10 cellular contexts compared by ENCODE assay signal in the genomic region with DNA sequence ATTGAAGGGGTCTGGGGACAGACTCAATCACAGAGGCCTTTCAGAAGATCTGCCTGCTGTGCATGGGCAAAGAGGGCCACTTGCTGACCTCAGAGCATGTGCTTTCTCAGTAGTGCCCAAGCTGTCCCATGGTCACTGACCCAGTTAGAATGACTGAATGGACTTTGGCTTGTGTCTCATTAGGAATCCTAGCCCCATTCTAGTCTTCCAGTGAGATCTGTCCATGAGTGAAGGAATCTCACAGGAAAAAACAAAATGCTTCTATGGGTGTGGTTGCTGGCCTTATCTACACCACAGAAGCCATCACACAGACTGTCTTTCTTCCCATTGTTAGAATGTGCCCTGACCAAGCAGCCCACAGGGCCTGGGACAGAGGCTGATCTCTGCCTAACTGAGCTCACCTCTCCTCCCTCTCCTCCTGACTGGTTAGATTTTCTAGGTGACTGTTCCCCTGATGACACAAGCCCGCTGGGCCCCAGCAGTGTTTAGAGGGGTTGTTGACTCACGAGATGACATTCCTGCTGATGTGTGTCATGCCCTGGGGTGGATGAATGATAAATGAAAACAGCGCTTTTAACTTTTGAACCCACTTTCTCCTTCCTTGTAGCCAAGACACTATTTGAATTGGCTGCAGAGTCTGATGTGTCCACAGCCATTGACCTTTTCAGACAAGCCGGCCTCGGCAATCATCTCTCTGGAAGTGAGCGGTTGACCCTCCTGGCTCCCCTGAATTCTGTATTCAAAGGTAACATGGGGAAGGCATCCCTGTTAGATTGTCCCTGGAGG. TPM values are rescaled to one million over a fixed set of nuclear protein-coding genes. Genes with fewer than 3 reads are reported as not detected.
DNase-seq lines count a peak whose midpoint lies in the region; ATAC-seq and TF ChIP-seq lines count a peak whose summit lies in the region.
"Had no signal": no experiment of that assay in that cellular context is flagged by ENCODE, and none has a peak within 500 bp of the region (broad histone marks: within the 10 kb centered on the region; RNA-seq: fewer than 3 reads in every experiment).

No MANE protein-coding gene starts in this region.

- H3K36me3 ChIP-seq in left ventricle myocardium inferior: peaks cover 37% of the 10 kb centered on the region
- H3K36me3 ChIP-seq in spleen: peaks cover 0 to 75% (median 3%) of the 10 kb centered on the region in 6 donors

- peaks cover 46% of the 10 kb centered on the region for H3K4me1 ChIP-seq in left ventricle myocardium inferior
- H3K4me1 ChIP-seq in spleen: peaks cover 0 to 26% (median 5%) of the 10 kb centered on the region in 6 donors

- WGBS in spleen, 5 donors: 81 to 90% (median 89%) methylated on average over 6 of the region's 6 CpGs

- intact Hi-C loops in left ventricle myocardium inferior (cut with micrococcal nuclease) (no loop called here), spleen (cut with DNase I; ENCODE audit: low total_unique reads) (no loop called here)
- intact Hi-C loops in activated naive CD4-positive, alpha-beta T cell treated with anti-CD3 and anti-CD28 coated beads for 36 hours (cut with micrococcal nuclease): no loop called here

- DNase-seq in HCEC 1CT (peak; percentile 95), left ventricle myocardium inferior (no peak), spleen (peak; percentile 32), NCI-H2029 treated with DMSO at 0.1 percent for 48 hours (lab: John Stamatoyannopoulos, UW) (no peak), UCSD-AML1 (lab: John Stamatoyannopoulos, UW; ENCODE audit: unreplicated experiment) (no peak)
- DNase-seq in activated naive CD4-positive, alpha-beta T cell treated with anti-CD3 and anti-CD28 coated beads for 36 hours: no peak
- DNase-seq: activated CD4-positive, alpha-beta T cell treated with anti-CD3 and anti-CD28 coated beads, Interleukin-2, amount 10 ng/mL, durations not matched to agents 24 days and 14 days had no signal

- no peak for TF ChIP-seq POLR2A in spleen (IDR thresholded peaks at IDR 0.05)

- H3K4me3 ChIP-seq in left ventricle myocardium inferior (no peak overlapping the region), spleen (no peak overlapping the region)

- no peaks in the 10 kb centered on the region for H3K27me3 Mint-ChIP-seq in activated T-helper 17 cell treated with anti-CD3 and anti-CD28 coated beads, Interleukin-2, amount 50 U/mL, for 72 hours
- H3K27me3 Mint-ChIP-seq in activated naive CD4-positive, alpha-beta T cell treated with anti-CD3 and anti-CD28 coated beads for 36 hours (ENCODE audit: low read depth): no peaks in the 10 kb centered on the region
- H3K27me3 Mint-ChIP-seq: activated CD4-positive, alpha-beta T cell treated with anti-CD3 and anti-CD28 coated beads, Interleukin-2, amount 10 ng/mL, durations not matched to agents 24 days and 14 days had no signal

- ATAC-seq in activated T-helper 17 cell treated with anti-CD3 and anti-CD28 coated beads, Interleukin-2, amount 50 U/mL, for 72 hours (replicated peaks): peak; percentile 68
- ATAC-seq in GM19452 (IDR thresholded peaks at IDR 0.05; ENCODE audit: unreplicated experiment): no peak

- H3K9me3 ChIP-seq in left ventricle myocardium inferior (replicated peaks) (no peaks in the 10 kb centered on the region), spleen (no peaks in the 10 kb centered on the region)

- no peak overlapping the region for H3K27ac Mint-ChIP-seq in activated T-helper 17 cell treated with anti-CD3 and anti-CD28 coated beads, Interleukin-2, amount 50 U/mL, for 72 hours
- H3K27ac Mint-ChIP-seq in activated naive CD4-positive, alpha-beta T cell treated with anti-CD3 and anti-CD28 coated beads for 36 hours: no peak overlapping the region
- H3K27ac Mint-ChIP-seq: activated CD4-positive, alpha-beta T cell treated with anti-CD3 and anti-CD28 coated beads, Interleukin-2, amount 10 ng/mL, durations not matched to agents 24 days and 14 days had no signal

- CTCF ChIA-PET in activated naive CD4-positive, alpha-beta T cell treated with anti-CD3 and anti-CD28 coated beads for 36 hours (lab: Charles Lee): no interaction called here

- H3K4me1 Mint-ChIP-seq in activated T-helper 17 cell treated with anti-CD3 and anti-CD28 coated beads, Interleukin-2, amount 50 U/mL, for 72 hours: no peaks in the 10 kb centered on the region
- no peaks in the 10 kb centered on the region for H3K4me1 Mint-ChIP-seq in activated naive CD4-positive, alpha-beta T cell treated with anti-CD3 and anti-CD28 coated beads for 36 hours (ENCODE audit: low read depth)
- H3K4me1 Mint-ChIP-seq: activated CD4-positive, alpha-beta T cell treated with anti-CD3 and anti-CD28 coated beads, Interleukin-2, amount 10 ng/mL, durations not matched to agents 24 days and 14 days had no signal

- H3K4me3 Mint-ChIP-seq in activated T-helper 17 cell treated with anti-CD3 and anti-CD28 coated beads, Interleukin-2, amount 50 U/mL, for 72 hours: no peak overlapping the region
- H3K4me3 Mint-ChIP-seq in activated naive CD4-positive, alpha-beta T cell treated with anti-CD3 and anti-CD28 coated beads for 36 hours: no peak overlapping the region
- H3K4me3 Mint-ChIP-seq: activated CD4-positive, alpha-beta T cell treated with anti-CD3 and anti-CD28 coated beads, Interleukin-2, amount 10 ng/mL, durations not matched to agents 24 days and 14 days had no signal

- no peaks in the 10 kb centered on the region for H3K27me3 ChIP-seq in left ventricle myocardium inferior (ENCODE audit: low read depth)
- no peaks in the 10 kb centered on the region for H3K27me3 ChIP-seq in spleen (replicated peaks in 1 of 7)

- H3K9me3 Mint-ChIP-seq in activated T-helper 17 cell treated with anti-CD3 and anti-CD28 coated beads, Interleukin-2, amount 50 U/mL, for 72 hours: no peaks in the 10 kb centered on the region
- no peaks in the 10 kb centered on the region for H3K9me3 Mint-ChIP-seq in activated naive CD4-positive, alpha-beta T cell treated with anti-CD3 and anti-CD28 coated beads for 36 hours
- H3K9me3 Mint-ChIP-seq: activated CD4-positive, alpha-beta T cell treated with anti-CD3 and anti-CD28 coated beads, Interleukin-2, amount 10 ng/mL, durations not matched to agents 24 days and 14 days had no signal

- H3K27ac ChIP-seq in left ventricle myocardium inferior (replicated peaks): peak overlapping the region; percentile 75
- H3K27ac ChIP-seq in spleen: peak overlapping the region in 1 of 8 donors; percentile 13
- H3K27ac ChIP-seq: HL-60 had no signal

- no peaks in the 10 kb centered on the region for H3K36me3 Mint-ChIP-seq in activated T-helper 17 cell treated with anti-CD3 and anti-CD28 coated beads, Interleukin-2, amount 50 U/mL, for 72 hours (ENCODE audit: low read depth)
- no peaks in the 10 kb centered on the region for H3K36me3 Mint-ChIP-seq in activated naive CD4-positive, alpha-beta T cell treated with anti-CD3 and anti-CD28 coated beads for 36 hours (ENCODE audit: low read depth)

- TF ChIP-seq CTCF in left ventricle myocardium inferior (IDR thresholded peaks at IDR 0.05; ENCODE audit: borderline replicate concordance) (no peak), spleen (IDR thresholded peaks at IDR 0.05 in 8 of 11, conservative IDR thresholded peaks at IDR 0.05 in 3 of 11) (no peak)

RNA-seq across cellular contexts. Expression of a gene that starts 24.7 kb away (rescaled TPM):
- under 1 TPM in 1 of 2 donors, not detected in 1; 0.78 TPM for total RNA-seq in activated T-helper 17 cell treated with anti-CD3 and anti-CD28 coated beads, Interleukin-2, amount 50 U/mL, for 72 hours
- total RNA-seq in left ventricle myocardium inferior (43.4 TPM), spleen (100 to 1,000 TPM; 126 to 214 (median 157) TPM)
- 10 to 100 TPM; 31.0 to 59.5 (median 56.9) TPM for polyA plus RNA-seq in spleen
- total RNA-seq in activated naive CD4-positive, alpha-beta T cell treated with anti-CD3 and anti-CD28 coated beads for 36 hours: not detected
- total RNA-seq: activated CD4-positive, alpha-beta T cell treated with anti-CD3 and anti-CD28 coated beads, Interleukin-2, amount 10 ng/mL, durations not matched to agents 24 days and 14 days had no signal

Comparison
In these comparisons a context has a peak if more than half of its experiments do, and no peak if none do; other contexts are left out.
1. DNase-seq: peak in HCEC 1CT (single experiment) and spleen (single experiment); none in left ventricle myocardium inferior (single experiment), NCI-H2029 treated with DMSO at 0.1 percent for 48 hours (single experiment), UCSD-AML1 (single experiment) and activated naive CD4-positive, alpha-beta T cell treated with anti-CD3 and anti-CD28 coated beads for 36 hours (single experiment).
2. RNA of a gene that starts 24.7 kb away (total RNA-seq): 126 to 214 TPM in spleen and 43.4 TPM in left ventricle myocardium inferior (single experiment); 0.78 TPM in activated T-helper 17 cell treated with anti-CD3 and anti-CD28 coated beads, Interleukin-2, amount 50 U/mL, for 72 hours and not detected in activated naive CD4-positive, alpha-beta T cell treated with anti-CD3 and anti-CD28 coated beads for 36 hours; every median in the first group is over 10 times any median in the second.